Comparison of ENCODE assay signal across 9 cellular contexts in genomic region chr1:1213919-1214599, GRCh38. TPM values are rescaled to one million over a fixed set of nuclear protein-coding genes. Genes with fewer than 3 reads are reported as not detected.
DNase-seq lines count a peak whose midpoint lies in the region; ATAC-seq and TF ChIP-seq lines count a peak whose summit lies in the region.
"Had no signal": no experiment of that assay in that cellular context is flagged by ENCODE, and none has a peak within 500 bp of the region (broad histone marks: within the 10 kb centered on the region; RNA-seq: fewer than 3 reads in every experiment).

TNFRSF4 (minus strand) TSS chr1:1214153; CDS start chr1:1214127, 26 bp downstream.

- peaks cover 27% of the 10 kb centered on the region for H3K36me3 Mint-ChIP-seq in activated naive CD4-positive, alpha-beta T cell treated with anti-CD3 and anti-CD28 coated beads for 36 hours (ENCODE audit: low read depth)
- H3K36me3 Mint-ChIP-seq in mesothelial cell of epicardium = peaks cover 10% of the 10 kb centered on the region

- DNase-seq in heart right ventricle = peak in 1 of 2 donors; percentile 14
- DNase-seq in Right ventricle myocardium inferior (ENCODE audit: missing footprints) = no peak
- DNase-seq in activated naive CD4-positive, alpha-beta T cell treated with anti-CD3 and anti-CD28 coated beads for 36 hours = peak; percentile 57
- no peak for DNase-seq in mesothelial cell of epicardium (ENCODE audit: low spot score in 2 of 2, unreplicated experiment in 2 of 2)
- no peak for DNase-seq in vagina (ENCODE audit: extremely low spot score in 2 of 2)
- DNase-seq in MG63 = no peak
- no peak for DNase-seq in globus pallidus (ENCODE audit: low spot score)
- DNase-seq: activated CD4-positive, CD25-positive, alpha-beta regulatory T cell had no signal

- peak within 1 kb of the TSS; percentile 80 for H3K27ac Mint-ChIP-seq in activated naive CD4-positive, alpha-beta T cell treated with anti-CD3 and anti-CD28 coated beads for 36 hours
- peak within 1 kb of the TSS; percentile 21 for H3K27ac Mint-ChIP-seq in mesothelial cell of epicardium

- H3K27me3 ChIP-seq in heart right ventricle (peaks cover 0 to 25% (median 0%) of the 10 kb centered on the region in 7 donors), vagina (no peaks in the 10 kb centered on the region), MG63 (no peaks in the 10 kb centered on the region)

- H3K9me3 ChIP-seq in heart right ventricle = no peaks in the 10 kb centered on the region
- no peaks in the 10 kb centered on the region for H3K9me3 ChIP-seq in vagina
- H3K9me3 ChIP-seq in MG63 = no peaks in the 10 kb centered on the region

- CTCF ChIA-PET in activated naive CD4-positive, alpha-beta T cell treated with anti-CD3 and anti-CD28 coated beads for 36 hours (lab: Charles Lee) = interaction anchor here (1.6 kb wide), 1 partner anchor 92 kb away, joined by 4 read pairs; no protein-coding TSS in a partner anchor

- peak within 1 kb of the TSS; percentile 74 for H3K4me3 Mint-ChIP-seq in activated naive CD4-positive, alpha-beta T cell treated with anti-CD3 and anti-CD28 coated beads for 36 hours
- H3K4me3 Mint-ChIP-seq in mesothelial cell of epicardium = no peak within 1 kb of the TSS

- H3K4me3 ChIP-seq in heart right ventricle (peak within 1 kb of the TSS in 9 of 10 donors; percentile 19 to 59 (median 53)), vagina (peak within 1 kb of the TSS; percentile 8 to 32), MG63 (no peak within 1 kb of the TSS)

- H3K4me1 Mint-ChIP-seq in activated naive CD4-positive, alpha-beta T cell treated with anti-CD3 and anti-CD28 coated beads for 36 hours (ENCODE audit: low read depth) = peaks cover 46% of the 10 kb centered on the region
- no peaks in the 10 kb centered on the region for H3K4me1 Mint-ChIP-seq in mesothelial cell of epicardium

- WGBS in heart right ventricle, 2 donors = 49 to 50% methylated on average over 28 of the region's 28 CpGs

- H3K27ac ChIP-seq in heart right ventricle (peak within 1 kb of the TSS in 9 of 10 donors; percentile 69 to 87 (median 78)), vagina (no peak within 1 kb of the TSS)

- H3K36me3 ChIP-seq in heart right ventricle = peaks cover 0 to 42% (median 16%) of the 10 kb centered on the region in 9 donors
- H3K36me3 ChIP-seq in vagina = peaks cover 0 to 30% of the 10 kb centered on the region in 2 donors
- H3K36me3 ChIP-seq in MG63 = peaks cover 3% of the 10 kb centered on the region

- H3K4me1 ChIP-seq in heart right ventricle (peaks cover 2 to 67% (median 39%) of the 10 kb centered on the region in 9 donors), vagina (peaks cover 17% of the 10 kb centered on the region)

- ATAC-seq in heart right ventricle (peak in 4 of 8 donors; percentile 3 to 29 (median 25)), Right ventricle myocardium inferior (no peak), GM21619 (IDR thresholded peaks at IDR 0.05; ENCODE audit: unreplicated experiment) (no peak)

- H3K9me3 Mint-ChIP-seq in activated naive CD4-positive, alpha-beta T cell treated with anti-CD3 and anti-CD28 coated beads for 36 hours = no peaks in the 10 kb centered on the region
- H3K9me3 Mint-ChIP-seq in mesothelial cell of epicardium = no peaks in the 10 kb centered on the region

- TF ChIP-seq CTCF in heart right ventricle (IDR thresholded peaks at IDR 0.05) = no peak
- no peak for TF ChIP-seq CTCF in mesothelial cell of epicardium (IDR thresholded peaks at IDR 0.05; ENCODE audit: unreplicated experiment)
- TF ChIP-seq CTCF in vagina (IDR thresholded peaks at IDR 0.05) = no peak

- intact Hi-C loops in heart right ventricle (cut with DNase I) = no loop called here
- intact Hi-C loops in Right ventricle myocardium inferior (cut with DNase I) = no loop called here
- intact Hi-C loops in activated naive CD4-positive, alpha-beta T cell treated with anti-CD3 and anti-CD28 coated beads for 36 hours (cut with micrococcal nuclease) = loop anchor here (2.0 kb wide), 1 partner anchor 97 kb away; the partner anchor contains the start of gene C1orf159
- intact Hi-C loops in vagina (cut with DNase I) = no loop called here

- no peaks in the 10 kb centered on the region for H3K27me3 Mint-ChIP-seq in activated naive CD4-positive, alpha-beta T cell treated with anti-CD3 and anti-CD28 coated beads for 36 hours (ENCODE audit: low read depth)
- no peaks in the 10 kb centered on the region for H3K27me3 Mint-ChIP-seq in mesothelial cell of epicardium (ENCODE audit: low read depth)

- TF ChIP-seq POLR2A in vagina (IDR thresholded peaks at IDR 0.05) = no peak

RNA-seq across cellular contexts. Expression of gene TNFRSF4, which starts in this region (rescaled TPM):
- total RNA-seq in heart right ventricle = 10 to 100 TPM in 1 of 10 donors, 1 to 10 TPM in 7, under 1 TPM in 2; 0.52 to 24.8 (median 5.0) TPM
- polyA plus RNA-seq in heart right ventricle = 1 to 10 TPM; 3.8 to 9.8 TPM
- 1.4 TPM for total RNA-seq in Right ventricle myocardium inferior
- total RNA-seq in activated naive CD4-positive, alpha-beta T cell treated with anti-CD3 and anti-CD28 coated beads for 36 hours = 100 to 1,000 TPM; 107 to 110 TPM
- 0.18 to 0.34 TPM (median 0.29 TPM) in 3 replicates for total RNA-seq in mesothelial cell of epicardium
- not detected for total RNA-seq in vagina
- not detected in 2 replicates for total RNA-seq in MG63 (2014; rRNA removed; shearing (Covaris generic); ENCODE audit: low replicate concordance)

Comparison
In these comparisons a context has a peak if more than half of its experiments do, and no peak if none do; other contexts are left out.
1. RNA of gene TNFRSF4 (total RNA-seq): 107 to 110 TPM in activated naive CD4-positive, alpha-beta T cell treated with anti-CD3 and anti-CD28 coated beads for 36 hours; 0.52 to 24.8 TPM in heart right ventricle, 1.4 TPM in Right ventricle myocardium inferior (single experiment), 0.18 to 0.34 TPM in mesothelial cell of epicardium, not detected in vagina (single experiment) and not detected in MG63; every median in the first group is over 4 times any median in the second.